ENCODE assay signal across 11 cellular contexts in the genomic region with DNA sequence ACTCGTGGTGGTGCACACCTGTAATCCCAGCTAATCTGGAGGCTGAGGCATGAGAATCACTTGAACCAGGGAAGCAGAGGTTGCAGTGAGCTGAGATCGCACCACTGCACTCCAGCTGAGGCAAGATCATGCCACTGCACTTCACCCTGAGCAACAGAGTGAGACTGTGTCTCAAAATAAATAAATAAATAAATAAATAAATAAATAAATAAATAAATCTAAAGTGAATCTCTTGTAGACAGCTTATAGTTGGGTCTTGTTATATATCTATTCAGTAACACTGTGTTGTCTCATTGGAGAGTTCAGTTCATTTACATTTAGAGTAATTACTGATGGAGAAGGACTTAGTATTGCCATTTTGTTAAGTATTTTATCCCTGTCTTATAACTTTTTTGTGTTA.
"Had no signal": no experiment of that assay in that cellular context is flagged by ENCODE, and none has a peak within 500 bp of the region (broad histone marks: within the 10 kb centered on the region; RNA-seq: fewer than 3 reads in every experiment).

No MANE protein-coding gene starts in this region.

- DNase-seq: GM23248, GOT3, H7, H9, HCEC 1CT, HFFc6 had no signal

- H3K27ac ChIP-seq: GM23248 had no signal

- H3K4me1 ChIP-seq: HAP-1 had no signal

- ATAC-seq: GM23338, HCT116 had no signal

- H3K4me2 ChIP-seq: GM23338 had no signal

- FAIRE-seq: H1, H54 had no signal

- H3K36me3 ChIP-seq: HAP-1 had no signal

- H3K9me3 ChIP-seq: HAP-1 had no signal

- H3K4me3 ChIP-seq: GM23248, GM23338, HAP-1 had no signal
